ENCODE assay signal across 9 cellular contexts in genomic region chr3:150303776-150304175, GRCh38.
DNase-seq lines count a peak whose midpoint lies in the region; ATAC-seq and TF ChIP-seq lines count a peak whose summit lies in the region.
"Had no signal": no experiment of that assay in that cellular context is flagged by ENCODE, and none has a peak within 500 bp of the region (broad histone marks: within the 10 kb centered on the region; RNA-seq: fewer than 3 reads in every experiment).

No MANE protein-coding gene starts in this region.

- H3K36me3 Mint-ChIP-seq in memory B cell: no peaks in the 10 kb centered on the region

- no peak overlapping the region for H3K4me3 Mint-ChIP-seq in memory B cell
- H3K4me3 Mint-ChIP-seq: dendritic cell treated with granulocyte-macrophage colony-stimulating factor and Interleukin-4, amounts not matched to agents 40 ng/mL and 50 ng/mL, for 4 days had no signal

- ATAC-seq in memory B cell (ENCODE audit: low read depth) (peak; percentile 22), GM19467 (IDR thresholded peaks at IDR 0.05; ENCODE audit: unreplicated experiment) (no peak)

- no peaks in the 10 kb centered on the region for H3K9me3 Mint-ChIP-seq in memory B cell
- H3K9me3 Mint-ChIP-seq: dendritic cell treated with granulocyte-macrophage colony-stimulating factor and Interleukin-4, amounts not matched to agents 40 ng/mL and 50 ng/mL, for 4 days had no signal

- H3K27ac Mint-ChIP-seq in memory B cell: no peak overlapping the region
- H3K27ac Mint-ChIP-seq: dendritic cell treated with granulocyte-macrophage colony-stimulating factor and Interleukin-4, amounts not matched to agents 40 ng/mL and 50 ng/mL, for 4 days had no signal

- TF ChIP-seq CTCF in GM12865 (IDR thresholded peaks at IDR 0.05; ENCODE audit: insufficient read depth, low read depth, low read length, missing control alignments): peak; percentile 35

- H3K4me3 ChIP-seq in GM12865 (ENCODE audit: low read depth, low read length): no peak overlapping the region

- H3K4me1 Mint-ChIP-seq in memory B cell: no peaks in the 10 kb centered on the region

- DNase-seq in GM12865 (ENCODE audit: low read depth): peak; percentile 31
- peak; percentile 43 for DNase-seq in HEK293T (ENCODE audit: extremely low spot score)
- peak; percentile 9 for DNase-seq in UCSD-AML1 (lab: John Stamatoyannopoulos, UW; ENCODE audit: unreplicated experiment)
- DNase-seq in memory B cell (ENCODE audit: low spot score in 2 of 2): no peak
- DNase-seq in NCI-H2029 treated with DMSO at 0.1 percent for 48 hours (lab: John Stamatoyannopoulos, UW): no peak
- DNase-seq in GOT3 (lab: John Stamatoyannopoulos, UW): no peak
- no peak for DNase-seq in dedifferentiated amniotic fluid mesenchymal stem cell (ENCODE audit: extremely low spot score)

- peaks cover 19% of the 10 kb centered on the region for H3K27me3 Mint-ChIP-seq in memory B cell

- CTCF ChIA-PET in HEK293T (lab: Yijun Ruan, JAX): interaction anchor here (1.1 kb wide), 1 partner anchor 8 kb away, joined by 3 read pairs; no protein-coding TSS in a partner anchor

- POLR2A ChIA-PET in HEK293T (lab: Yijun Ruan, JAX): interaction anchor here (1.6 kb wide), 1 partner anchor 105 kb away, joined by 4 read pairs; no protein-coding TSS in a partner anchor

TF ChIP-seq in HEK293T, 16 proteins besides CTCF, POLR2A, EP300 and RAD21:
- TF ChIP-seq FOXA1 (IDR thresholded peaks at IDR 0.05) (no peak), ELF4 (IDR thresholded peaks at IDR 0.05) (no peak), ZNF384 (IDR thresholded peaks at IDR 0.05) (no peak), L3MBTL2 (conservative IDR thresholded peaks at IDR 0.05) (no peak), FOXM1 (IDR thresholded peaks at IDR 0.05; ENCODE audit: borderline replicate concordance) (no peak), ARNT (IDR thresholded peaks at IDR 0.05) (no peak), BHLHE40 (IDR thresholded peaks at IDR 0.05; ENCODE audit: borderline replicate concordance) (no peak), FOXK2 (IDR thresholded peaks at IDR 0.05) (no peak), SP1 (IDR thresholded peaks at IDR 0.05) (no peak), NFRKB (IDR thresholded peaks at IDR 0.05) (no peak), PKNOX1 (IDR thresholded peaks at IDR 0.05) (no peak), SUZ12 (IDR thresholded peaks at IDR 0.05) (no peak), CTBP1 (IDR thresholded peaks at IDR 0.05; ENCODE audit: borderline replicate concordance) (no peak), LEF1 (IDR thresholded peaks at IDR 0.05; ENCODE audit: borderline replicate concordance) (no peak), HDGF (IDR thresholded peaks at IDR 0.05; ENCODE audit: borderline replicate concordance) (no peak)

Comparison
In these comparisons a context has a peak if more than half of its experiments do, and no peak if none do; other contexts are left out.
1. DNase-seq: peak in GM12865 (single experiment), HEK293T (single experiment) and UCSD-AML1 (single experiment); none in memory B cell (0 of 2), NCI-H2029 treated with DMSO at 0.1 percent for 48 hours (single experiment), GOT3 (single experiment) and dedifferentiated amniotic fluid mesenchymal stem cell (single experiment).